Comparison of ENCODE assay signal across 1 cellular context in the genomic region with DNA sequence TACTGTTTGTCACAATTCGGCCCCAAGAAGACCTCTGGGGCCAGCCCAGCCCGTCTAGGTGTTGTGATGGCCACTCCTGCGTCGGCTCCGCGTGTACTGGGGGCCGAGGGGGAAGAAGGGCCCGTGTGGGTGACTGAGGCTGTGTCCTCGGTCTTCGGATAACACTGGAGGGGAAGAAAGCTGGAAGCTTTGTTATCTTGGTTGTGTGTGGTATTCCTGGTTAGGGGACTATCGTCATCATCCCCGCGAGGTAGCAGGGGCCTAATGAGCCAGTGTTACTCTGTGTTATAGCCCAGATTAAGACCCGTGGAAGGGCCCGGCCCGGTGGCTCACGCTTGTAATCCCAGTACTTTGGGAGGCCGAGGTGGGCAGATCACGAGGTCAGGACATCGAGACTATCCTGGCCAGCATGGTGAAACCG.
TF ChIP-seq lines count a peak whose summit lies in the region.

No MANE protein-coding gene starts in this region.

TF ChIP-seq in GM12878, 131 proteins besides CTCF, POLR2A, EP300 and RAD21:
- TF ChIP-seq SMAD5 (IDR thresholded peaks at IDR 0.05; ENCODE audit: low read depth) (0 out of 2 replicates have a peak, but pooled peaks have one; percentile 5), PAX5 (IDR thresholded peaks at IDR 0.05; ENCODE audit: borderline replicate concordance, low read depth, low read length) (no peak)
